ENCODE assay signal across 1 cellular context in genomic region chr3:37967252-37967881, GRCh38.
TF ChIP-seq lines count a peak whose summit lies in the region.

No MANE protein-coding gene starts in this region.

TF ChIP-seq in HepG2, 621 proteins besides CTCF, POLR2A, EP300 and RAD21 (continued from another document and continues in another):
- no peak for TF ChIP-seq MLXIP (CRISPR knock-in tag; IDR thresholded peaks at IDR 0.05; ENCODE audit: borderline replicate concordance)
- TF ChIP-seq XRCC5 (optimal IDR thresholded peaks at IDR 0.05; ENCODE audit: low read length): peak; percentile 72
- no peak for TF ChIP-seq SOX6 (IDR thresholded peaks at IDR 0.05)
- TF ChIP-seq SOX6 (CRISPR knock-in tag; IDR thresholded peaks at IDR 0.05): 0 out of 2 replicates have a peak, but pooled peaks have one; percentile 34
- TF ChIP-seq RBFOX2 (IDR thresholded peaks at IDR 0.05; ENCODE audit: low read depth, low read length): no peak
- TF ChIP-seq ZNF83 (CRISPR knock-in tag; IDR thresholded peaks at IDR 0.05; ENCODE audit: borderline replicate concordance): no peak
- TF ChIP-seq GTF3A (CRISPR knock-in tag; conservative IDR thresholded peaks at IDR 0.05): 0 out of 2 replicates have a peak, but pooled peaks have one; percentile 33
- TF ChIP-seq ZNF609 (CRISPR knock-in tag; IDR thresholded peaks at IDR 0.05; ENCODE audit: borderline replicate concordance): 0 out of 2 replicates have a peak, but pooled peaks have one; percentile 25
- 0 out of 2 replicates have a peak, but pooled peaks have one; percentile 38 for TF ChIP-seq RXRA (CRISPR knock-in tag; IDR thresholded peaks at IDR 0.05)
- TF ChIP-seq BORCS8-MEF2B (CRISPR knock-in tag; IDR thresholded peaks at IDR 0.05): 0 out of 2 replicates have a peak, but pooled peaks have one; percentile 32
- peak; percentile 68; the same call in 1 of the 2 replicates for TF ChIP-seq KDM5B (CRISPR knock-in tag; IDR thresholded peaks at IDR 0.05; ENCODE audit: borderline replicate concordance)
- peak; percentile 63; the same call in 1 of the 2 replicates for TF ChIP-seq ZNF501 (CRISPR knock-in tag; IDR thresholded peaks at IDR 0.05)
- TF ChIP-seq CREM (IDR thresholded peaks at IDR 0.05): no peak
- no peak for TF ChIP-seq CREM (CRISPR knock-in tag; IDR thresholded peaks at IDR 0.05)
- no peak for TF ChIP-seq ZNF564 (CRISPR knock-in tag; IDR thresholded peaks at IDR 0.05)
- 0 out of 2 replicates have a peak, but pooled peaks have one; percentile 46 for TF ChIP-seq HNF1B (CRISPR knock-in tag; IDR thresholded peaks at IDR 0.05)
- no peak for TF ChIP-seq SYNCRIP (IDR thresholded peaks at IDR 0.05; ENCODE audit: insufficient read depth, low read depth, low read length)
- 0 out of 2 replicates have a peak, but pooled peaks have one; percentile 37 for TF ChIP-seq SAP130 (CRISPR knock-in tag; IDR thresholded peaks at IDR 0.05; ENCODE audit: low read depth)
- TF ChIP-seq ZNF468 (CRISPR knock-in tag; IDR thresholded peaks at IDR 0.05): no peak
- 0 out of 2 replicates have a peak, but pooled peaks have one; percentile 20 for TF ChIP-seq ZNF605 (CRISPR knock-in tag; IDR thresholded peaks at IDR 0.05)
- 0 out of 2 replicates have a peak, but pooled peaks have one; percentile 15 for TF ChIP-seq ZNF350 (CRISPR knock-in tag; IDR thresholded peaks at IDR 0.05; ENCODE audit: borderline replicate concordance, low read depth)
- TF ChIP-seq ZNF264 (CRISPR knock-in tag; IDR thresholded peaks at IDR 0.05): no peak
- TF ChIP-seq ZNF260 (CRISPR knock-in tag; IDR thresholded peaks at IDR 0.05; ENCODE audit: borderline replicate concordance, low read depth): no peak
- TF ChIP-seq IRF2 (CRISPR knock-in tag; IDR thresholded peaks at IDR 0.05): peak; percentile 37; the same call in 1 of the 2 replicates
- 0 out of 2 replicates have a peak, but pooled peaks have one; percentile 29 for TF ChIP-seq ZSCAN29 (CRISPR knock-in tag; conservative IDR thresholded peaks at IDR 0.05)
- TF ChIP-seq MIXL1 (CRISPR knock-in tag; IDR thresholded peaks at IDR 0.05): peak; percentile 26; the same call in 1 of the 2 replicates
- TF ChIP-seq ZSCAN25 (CRISPR knock-in tag; IDR thresholded peaks at IDR 0.05): 0 out of 2 replicates have a peak, but pooled peaks have one; percentile 26
- TF ChIP-seq ZNF839 (CRISPR knock-in tag; IDR thresholded peaks at IDR 0.05; ENCODE audit: borderline replicate concordance): no peak
- no peak for TF ChIP-seq MAZ (IDR thresholded peaks at IDR 0.05; ENCODE audit: borderline replicate concordance, low read depth, low read length)
- no peak for TF ChIP-seq MAZ (CRISPR knock-in tag; IDR thresholded peaks at IDR 0.05; ENCODE audit: low read depth)
- no peak for TF ChIP-seq ZSCAN9 (CRISPR knock-in tag; IDR thresholded peaks at IDR 0.05; ENCODE audit: borderline replicate concordance)
- peak; percentile 29; the same call in 1 of the 2 replicates for TF ChIP-seq SOX5 (CRISPR knock-in tag; IDR thresholded peaks at IDR 0.05; ENCODE audit: borderline replicate concordance)
- TF ChIP-seq TIGD3 (CRISPR knock-in tag; IDR thresholded peaks at IDR 0.05; ENCODE audit: borderline replicate concordance): no peak
- TF ChIP-seq SOX13 (IDR thresholded peaks at IDR 0.05): no peak
- TF ChIP-seq SOX13 (CRISPR knock-in tag; conservative IDR thresholded peaks at IDR 0.05 in 1 of 2, IDR thresholded peaks at IDR 0.05 in 1 of 2): peak in 1 of 2 experiments; percentile 16; a peak in 1 of 4 replicates
- TF ChIP-seq THYN1 (CRISPR knock-in tag; IDR thresholded peaks at IDR 0.05; ENCODE audit: borderline replicate concordance, low read depth): no peak
- TF ChIP-seq ZNF224 (CRISPR knock-in tag; IDR thresholded peaks at IDR 0.05): no peak
- peak; percentile 74; the same call in 1 of the 2 replicates for TF ChIP-seq ZMYM4 (CRISPR knock-in tag; IDR thresholded peaks at IDR 0.05)
- peak; percentile 42; the same call in 1 of the 2 replicates for TF ChIP-seq GATAD2A (CRISPR knock-in tag; IDR thresholded peaks at IDR 0.05)
- TF ChIP-seq ZFP1 (CRISPR knock-in tag; IDR thresholded peaks at IDR 0.05): no peak
- TF ChIP-seq YEATS4 (CRISPR knock-in tag; IDR thresholded peaks at IDR 0.05; ENCODE audit: borderline replicate concordance): no peak
- no peak for TF ChIP-seq ESRRA (CRISPR knock-in tag; IDR thresholded peaks at IDR 0.05; ENCODE audit: low read depth)
- TF ChIP-seq KLF11 (CRISPR knock-in tag; IDR thresholded peaks at IDR 0.05): no peak
- 0 out of 2 replicates have a peak, but pooled peaks have one; percentile 32 for TF ChIP-seq ZNF318 (CRISPR knock-in tag; IDR thresholded peaks at IDR 0.05)
